ENCODE assay signal across 1 cellular context in genomic region chr22:23791737-23792645, GRCh38.
TF ChIP-seq lines count a peak whose summit lies in the region.

No MANE protein-coding gene starts in this region.

TF ChIP-seq in WTC11, 78 proteins besides CTCF, POLR2A, EP300 and RAD21:
- no peak for TF ChIP-seq GABPB1 (CRISPR knock-in tag; IDR thresholded peaks at IDR 0.05)
- no peak for TF ChIP-seq TCF7 (CRISPR knock-in tag; IDR thresholded peaks at IDR 0.05; ENCODE audit: low read depth)
- no peak for TF ChIP-seq E2F4 (CRISPR knock-in tag; IDR thresholded peaks at IDR 0.05; ENCODE audit: borderline replicate concordance, low read depth)
- no peak for TF ChIP-seq HMGXB4 (CRISPR knock-in tag; IDR thresholded peaks at IDR 0.05)
- TF ChIP-seq ESRRA (CRISPR knock-in tag; IDR thresholded peaks at IDR 0.05; ENCODE audit: borderline replicate concordance) = no peak
- TF ChIP-seq JUN (CRISPR knock-in tag; IDR thresholded peaks at IDR 0.05) = no peak
- no peak for TF ChIP-seq ETV6 (CRISPR knock-in tag; IDR thresholded peaks at IDR 0.05)
- no peak for TF ChIP-seq CREB1 (CRISPR knock-in tag; IDR thresholded peaks at IDR 0.05)
- TF ChIP-seq MXD4 (CRISPR knock-in tag; IDR thresholded peaks at IDR 0.05; ENCODE audit: borderline replicate concordance) = no peak
- TF ChIP-seq RELA (CRISPR knock-in tag; IDR thresholded peaks at IDR 0.05; ENCODE audit: borderline replicate concordance) = no peak
- TF ChIP-seq NR3C1 (CRISPR knock-in tag; conservative IDR thresholded peaks at IDR 0.05; ENCODE audit: low read depth) = no peak
- no peak for TF ChIP-seq TEAD1 (CRISPR knock-in tag; IDR thresholded peaks at IDR 0.05)
- TF ChIP-seq NR1H2 (CRISPR knock-in tag; IDR thresholded peaks at IDR 0.05) = no peak
- no peak for TF ChIP-seq KAT7 (CRISPR knock-in tag; IDR thresholded peaks at IDR 0.05; ENCODE audit: borderline replicate concordance)
- no peak for TF ChIP-seq PRRX2 (CRISPR knock-in tag; IDR thresholded peaks at IDR 0.05)
- no peak for TF ChIP-seq USF2 (CRISPR knock-in tag; IDR thresholded peaks at IDR 0.05)
- TF ChIP-seq PREB (CRISPR knock-in tag; IDR thresholded peaks at IDR 0.05; ENCODE audit: borderline replicate concordance) = no peak
